ENCODE assay signal across 29 cellular contexts in genomic region chr20:4305091-4305490, GRCh38. TPM values are rescaled to one million over a fixed set of nuclear protein-coding genes. Genes with fewer than 3 reads are reported as not detected.
"Had no signal": no experiment of that assay in that cellular context is flagged by ENCODE, and none has a peak within 500 bp of the region (broad histone marks: within the 10 kb centered on the region; RNA-seq: fewer than 3 reads in every experiment).

No MANE protein-coding gene starts in this region.

- H3K27ac ChIP-seq: colonic mucosa, esophagus muscularis mucosa, foreskin keratinocyte, heart right ventricle, left lung, neutrophil, parathyroid adenoma, sigmoid colon, stomach, upper lobe of left lung had no signal

- H3K4me3 Mint-ChIP-seq: dendritic cell treated with granulocyte-macrophage colony-stimulating factor and Interleukin-4, amounts not matched to agents 40 ng/mL and 50 ng/mL, for 4 days; mesothelial cell of epicardium; naive B cell; natural killer cell treated with Interleukin-12 subunit alpha and Interleukin-12 subunit beta and Interleukin-15 and Interleukin-18, amount 100 ng/mL, for 72 hours; neural crest cell; stimulated activated effector memory CD8-positive, alpha-beta T cell treated with anti-CD3 and anti-CD28 coated beads, Interleukin-12 subunit alpha, Interleukin-12 subunit beta, amount 100 ng/mL, for 72 hours had no signal

- H3K4me1 Mint-ChIP-seq: mesothelial cell of epicardium; naive B cell; neural crest cell; stimulated activated effector memory CD8-positive, alpha-beta T cell treated with anti-CD3 and anti-CD28 coated beads, Interleukin-12 subunit alpha, Interleukin-12 subunit beta, amount 100 ng/mL, for 72 hours had no signal

- H3K9ac ChIP-seq: parathyroid adenoma had no signal

- H3K9me3 ChIP-seq: colonic mucosa, heart right ventricle, left lung, mucosa of descending colon, neutrophil, sigmoid colon, stomach, tibial artery, upper lobe of left lung had no signal

- H3K36me3 ChIP-seq: colonic mucosa, esophagus muscularis mucosa, heart right ventricle, left lung, neutrophil, sigmoid colon, stomach, tibial artery, upper lobe of left lung had no signal

- H3K4me1 ChIP-seq: colonic mucosa, esophagus muscularis mucosa, left lung, parathyroid adenoma, stomach, upper lobe of left lung had no signal

- H3K27ac Mint-ChIP-seq: dendritic cell treated with granulocyte-macrophage colony-stimulating factor and Interleukin-4, amounts not matched to agents 40 ng/mL and 50 ng/mL, for 4 days; mesothelial cell of epicardium; naive B cell; natural killer cell treated with Interleukin-12 subunit alpha and Interleukin-12 subunit beta and Interleukin-15 and Interleukin-18, amount 100 ng/mL, for 72 hours; progenitor cell of endocrine pancreas; stimulated activated effector memory CD8-positive, alpha-beta T cell treated with anti-CD3 and anti-CD28 coated beads, Interleukin-12 subunit alpha, Interleukin-12 subunit beta, amount 100 ng/mL, for 72 hours had no signal

- ATAC-seq: foreskin keratinocyte; heart right ventricle; left cardiac atrium; left lung; mucosa of descending colon; stimulated activated effector memory CD8-positive, alpha-beta T cell treated with anti-CD3 and anti-CD28 coated beads, Interleukin-12 subunit alpha, Interleukin-12 subunit beta, amount 100 ng/mL, for 72 hours had no signal

- H3K36me3 Mint-ChIP-seq: mesothelial cell of epicardium; naive B cell; natural killer cell treated with Interleukin-12 subunit alpha and Interleukin-12 subunit beta and Interleukin-15 and Interleukin-18, amount 100 ng/mL, for 72 hours; stimulated activated effector memory CD8-positive, alpha-beta T cell treated with anti-CD3 and anti-CD28 coated beads, Interleukin-12 subunit alpha, Interleukin-12 subunit beta, amount 100 ng/mL, for 72 hours had no signal

- H3K4me3 ChIP-seq: colonic mucosa, esophagus muscularis mucosa, heart right ventricle, left lung, mucosa of descending colon, sigmoid colon, stomach, tibial artery, upper lobe of left lung had no signal

- H3K27me3 ChIP-seq: colonic mucosa, esophagus muscularis mucosa, heart right ventricle, neutrophil, sigmoid colon, tibial artery, upper lobe of left lung had no signal

- H3K9me3 Mint-ChIP-seq: dendritic cell treated with granulocyte-macrophage colony-stimulating factor and Interleukin-4, amounts not matched to agents 40 ng/mL and 50 ng/mL, for 4 days; natural killer cell treated with Interleukin-12 subunit alpha and Interleukin-12 subunit beta and Interleukin-15 and Interleukin-18, amount 100 ng/mL, for 72 hours; stimulated activated effector memory CD8-positive, alpha-beta T cell treated with anti-CD3 and anti-CD28 coated beads, Interleukin-12 subunit alpha, Interleukin-12 subunit beta, amount 100 ng/mL, for 72 hours had no signal

- DNase-seq: colonic mucosa; effector CD8-positive, alpha-beta T cell; foreskin keratinocyte; glutamatergic neuron; heart right ventricle; left cardiac atrium; left lung; mesenchymal stem cell; mucosa of descending colon; naive B cell; sigmoid colon; stimulated activated CD4-positive, alpha-beta T cell treated with anti-CD3 and anti-CD28 coated beads, Interleukin-2, amount 100 ng/mL, for 24 hours; stimulated activated CD4-positive, alpha-beta T cell treated with anti-CD3 and anti-CD28 coated beads, Interleukin-4, amount 100 ng/mL, for 24 hours; stimulated activated naive CD4-positive, alpha-beta T cell treated with Interleukin-2 at 50 U/mL for 16 hours; stomach; tibial artery; upper lobe of left lung had no signal

RNA-seq across cellular contexts. Expression of gene ADRA1D, which starts 56.0 kb away (rescaled TPM):
- total RNA-seq: foreskin keratinocyte; lung microvascular endothelial cell; mesothelial cell of epicardium; natural killer cell treated with Interleukin-12 subunit alpha and Interleukin-12 subunit beta and Interleukin-15 and Interleukin-18, amount 100 ng/mL, for 72 hours; omental fat pad; progenitor cell of endocrine pancreas; subcutaneous adipose tissue had no signal
